Comparison of ENCODE assay signal across 17 cellular contexts in genomic region chr10:119897366-119897765, GRCh38. TPM values are rescaled to one million over a fixed set of nuclear protein-coding genes. Genes with fewer than 3 reads are reported as not detected.
DNase-seq lines count a peak whose midpoint lies in the region; ATAC-seq and TF ChIP-seq lines count a peak whose summit lies in the region.
"Had no signal": no experiment of that assay in that cellular context is flagged by ENCODE, and none has a peak within 500 bp of the region (broad histone marks: within the 10 kb centered on the region; RNA-seq: fewer than 3 reads in every experiment).

No MANE protein-coding gene starts in this region.

- H3K4me1 Mint-ChIP-seq in MCF 10A (ENCODE audit: insufficient read depth, unreplicated experiment) (peaks cover 40% of the 10 kb centered on the region), T-helper 17 cell (peaks cover 49% of the 10 kb centered on the region)

- no peak for TF ChIP-seq EP300 in stomach (IDR thresholded peaks at IDR 0.05)

- H3K27me3 ChIP-seq in breast epithelium (no peaks in the 10 kb centered on the region), stomach (no peaks in the 10 kb centered on the region)
- H3K27me3 ChIP-seq: upper lobe of left lung had no signal

- H3K36me3 ChIP-seq in breast epithelium (no peaks in the 10 kb centered on the region), stomach (peaks cover 4 to 32% (median 16%) of the 10 kb centered on the region in 4 donors)

- H3K4me1 ChIP-seq in breast epithelium, result peaks cover 0 to 27% of the 10 kb centered on the region in 2 donors
- H3K4me1 ChIP-seq in stomach, result peaks cover 38 to 86% (median 68%) of the 10 kb centered on the region in 4 donors

- WGBS in stomach, 5 donors, result 27 to 49% (median 39%) methylated on average over 5 of the region's 5 CpGs

- H3K4me3 Mint-ChIP-seq in MCF 10A (ENCODE audit: unreplicated experiment), result peak overlapping the region; percentile 61
- peak overlapping the region; percentile 22 for H3K4me3 Mint-ChIP-seq in T-helper 17 cell
- H3K4me3 Mint-ChIP-seq: activated CD4-positive, alpha-beta T cell treated with anti-CD3 and anti-CD28 coated beads, Interleukin-2, amount 10 ng/mL, durations not matched to agents 7 days and 5 days; stimulated activated naive CD8-positive, alpha-beta T cell treated with anti-CD3 and anti-CD28 coated beads, Interleukin-15, Interleukin-2, amounts not matched to agents 100 ng/mL and 50 ng/mL, for 24 hours had no signal

- peak overlapping the region in 1 of 2 donors; percentile 55 for H3K27ac ChIP-seq in breast epithelium
- H3K27ac ChIP-seq in stomach, result peak overlapping the region; percentile 55 to 94 (median 92)

- TF ChIP-seq CTCF in MCF 10A (IDR thresholded peaks at IDR 0.05; ENCODE audit: unreplicated experiment) (no peak), breast epithelium (IDR thresholded peaks at IDR 0.05) (no peak), stomach (IDR thresholded peaks at IDR 0.05) (no peak)

- no peaks in the 10 kb centered on the region for H3K27me3 Mint-ChIP-seq in MCF 10A (ENCODE audit: insufficient read depth, unreplicated experiment)
- no peaks in the 10 kb centered on the region for H3K27me3 Mint-ChIP-seq in T-helper 17 cell
- H3K27me3 Mint-ChIP-seq: activated CD4-positive, alpha-beta T cell treated with anti-CD3 and anti-CD28 coated beads, Interleukin-2, amount 10 ng/mL, durations not matched to agents 7 days and 5 days; stimulated activated naive CD8-positive, alpha-beta T cell treated with anti-CD3 and anti-CD28 coated beads, Interleukin-15, Interleukin-2, amounts not matched to agents 100 ng/mL and 50 ng/mL, for 24 hours had no signal

- CTCF ChIA-PET in MCF 10A (lab: Yijun Ruan, JAX), result interaction anchor here (0.7 to 2.3 kb wide), 4 partner anchors 24 to 289 kb away, joined by 3 to 9 read pairs (median 4); no protein-coding TSS in a partner anchor

- intact Hi-C loops in MCF 10A (cut with micrococcal nuclease) (loop anchor here (10.0 kb wide), 1 partner anchor 213 kb away; no protein-coding TSS in a partner anchor), breast epithelium (cut with DNase I; ENCODE audit: low total_unique reads) (no loop called here), left colon (cut with DNase I, micrococcal nuclease) (no loop called here), stomach (cut with DNase I; ENCODE audit: low total_unique reads) (no loop called here)

- no peak for ATAC-seq in T-helper 17 cell
- ATAC-seq in left colon, result peak; percentile 41
- ATAC-seq in GM18519 (IDR thresholded peaks at IDR 0.05; ENCODE audit: low FRiP score, unreplicated experiment), result no peak

- TF ChIP-seq POLR2A in breast epithelium (IDR thresholded peaks at IDR 0.05), result no peak
- no peak for TF ChIP-seq POLR2A in stomach (IDR thresholded peaks at IDR 0.05)

- POLR2A ChIA-PET in MCF 10A (lab: Yijun Ruan, JAX), result interaction anchor here (0.5 to 1.4 kb wide), 9 partner anchors 25 to 304 kb away, joined by 3 to 8 read pairs (median 5); partner anchors contain the start of gene MCMBP

- no peaks in the 10 kb centered on the region for H3K9me3 Mint-ChIP-seq in MCF 10A (ENCODE audit: unreplicated experiment)
- H3K9me3 Mint-ChIP-seq: activated CD4-positive, alpha-beta T cell treated with anti-CD3 and anti-CD28 coated beads, Interleukin-2, amount 10 ng/mL, durations not matched to agents 7 days and 5 days; stimulated activated naive CD8-positive, alpha-beta T cell treated with anti-CD3 and anti-CD28 coated beads, Interleukin-15, Interleukin-2, amounts not matched to agents 100 ng/mL and 50 ng/mL, for 24 hours had no signal

- peak overlapping the region; percentile 88 for H3K27ac Mint-ChIP-seq in MCF 10A (ENCODE audit: low read depth, unreplicated experiment)
- peak overlapping the region; percentile 70 for H3K27ac Mint-ChIP-seq in T-helper 17 cell
- H3K27ac Mint-ChIP-seq: activated CD4-positive, alpha-beta T cell treated with anti-CD3 and anti-CD28 coated beads, Interleukin-2, amount 10 ng/mL, durations not matched to agents 7 days and 5 days; stimulated activated naive CD8-positive, alpha-beta T cell treated with anti-CD3 and anti-CD28 coated beads, Interleukin-15, Interleukin-2, amounts not matched to agents 100 ng/mL and 50 ng/mL, for 24 hours had no signal

- H3K4me3 ChIP-seq in breast epithelium (no peak overlapping the region), stomach (peak overlapping the region in 1 of 4 donors; percentile 0)
- H3K4me3 ChIP-seq: upper lobe of left lung had no signal

- H3K9me3 ChIP-seq in breast epithelium (no peaks in the 10 kb centered on the region), T-helper 17 cell (ENCODE audit: control insufficient read depth, low read length, poor library complexity, severe bottlenecking) (no peaks in the 10 kb centered on the region), stomach (no peaks in the 10 kb centered on the region)
- H3K9me3 ChIP-seq: upper lobe of left lung had no signal

- H3K36me3 Mint-ChIP-seq in MCF 10A (ENCODE audit: insufficient read depth, unreplicated experiment), result peaks cover 44% of the 10 kb centered on the region
- peaks cover 7% of the 10 kb centered on the region for H3K36me3 Mint-ChIP-seq in T-helper 17 cell (ENCODE audit: low read depth)

- DNase-seq in MCF 10A (ENCODE audit: unreplicated experiment) (no peak), breast epithelium (ENCODE audit: low spot score in 2 of 2) (no peak), T-helper 17 cell (no peak), left colon (no peak), stomach (no peak), NAMALWA (ENCODE audit: low spot score) (no peak)
- DNase-seq in activated naive CD4-positive, alpha-beta T cell (lab: John Stamatoyannopoulos, UW), result no peak
- DNase-seq: activated CD4-positive, alpha-beta T cell treated with anti-CD3 and anti-CD28 coated beads, Interleukin-2, amount 10 ng/mL, durations not matched to agents 7 days and 5 days; activated CD8-positive, alpha-beta memory T cell treated with anti-CD3 and anti-CD28 coated beads, Interleukin-2, amount 50 U/mL, for 4 hours; NCI-H1436; NCI-H524; stimulated activated CD4-positive, alpha-beta T cell treated with anti-CD3 and anti-CD28 coated beads, Interleukin-12 subunit alpha, Interleukin-12 subunit beta, amount 100 ng/mL, for 4 hours; stimulated activated CD4-positive, alpha-beta T cell treated with anti-CD3 and anti-CD28 coated beads, Interleukin-4, amount 100 ng/mL, for 4 hours; T-helper 2 cell had no signal

- no TSS peak for BruUV-seq in MCF 10A (replicated peaks; lab: Mats Ljungman, UMichigan)

RNA-seq across cellular contexts. Expression of gene SEC23IP, which starts 4.8 kb away (rescaled TPM):
- total RNA-seq in MCF 10A (2022) (60.5 and 64.9 TPM in 2 replicates), breast epithelium (10 to 100 TPM; 19.9 to 35.0 (median 25.9) TPM), T-helper 17 cell (10 to 100 TPM; 30.4 to 43.2 TPM), left colon (10 to 100 TPM; 52.2 to 67.2 TPM), stomach (10 to 100 TPM in 3 of 5 donors, 1 to 10 TPM in 2; 4.1 to 82.1 (median 17.2) TPM)
- 10 to 100 TPM in 2 of 3 donors, 1 to 10 TPM in 1; 7.2 to 20.8 (median 12.4) TPM for polyA plus RNA-seq in stomach

RNA-seq across cellular contexts. Expression of gene MCMBP, which starts 24.7 kb away (rescaled TPM):
- total RNA-seq in MCF 10A (2022), result 55.3 and 71.0 TPM in 2 replicates
- total RNA-seq in breast epithelium, result 10 to 100 TPM; 49.9 to 56.4 (median 52.2) TPM
- total RNA-seq in T-helper 17 cell, result 10 to 100 TPM; 32.9 to 34.4 TPM
- total RNA-seq in left colon, result 10 to 100 TPM; 40.1 to 41.0 TPM
- total RNA-seq in stomach, result 10 to 100 TPM; 19.8 to 88.9 (median 50.9) TPM
- polyA plus RNA-seq in stomach, result 10 to 100 TPM; 17.5 to 26.1 (median 21.8) TPM
